1 cellular context compared by ENCODE assay signal in genomic region chr18:54269924-54270844, GRCh38.
TF ChIP-seq lines count a peak whose summit lies in the region.

No MANE protein-coding gene starts in this region.

TF ChIP-seq in K562, 482 proteins besides CTCF, POLR2A, EP300 and RAD21 (continued from another document):
- TF ChIP-seq MGA (IDR thresholded peaks at IDR 0.05) (peak; percentile 61), ZNF133 (CRISPR knock-in tag; IDR thresholded peaks at IDR 0.05) (no peak), ZNF274 (IDR thresholded peaks at IDR 0.05; ENCODE audit: borderline replicate concordance, low read depth, low read length) (no peak), CHCHD3 (CRISPR knock-in tag; IDR thresholded peaks at IDR 0.05) (no peak), ZHX1 (conservative IDR thresholded peaks at IDR 0.05; ENCODE audit: low read length) (no peak), SMAD3 (CRISPR knock-in tag; conservative IDR thresholded peaks at IDR 0.05) (no peak), PCBP2 (IDR thresholded peaks at IDR 0.05; ENCODE audit: low read depth, low read length, poor library complexity, severe bottlenecking) (no peak), HNRNPK (IDR thresholded peaks at IDR 0.05; ENCODE audit: low read depth, low read length, poor library complexity, severe bottlenecking) (no peak), EP400 (IDR thresholded peaks at IDR 0.05) (no peak), BHLHE40 (IDR thresholded peaks at IDR 0.05; ENCODE audit: low read length) (peak; percentile 85), HMGN3 (IDR thresholded peaks at IDR 0.05; ENCODE audit: borderline replicate concordance, extremely low read depth, insufficient read length, low read depth, low read length) (no peak), GTF2E2 (tag; IDR thresholded peaks at IDR 0.05) (no peak; the same call in 1 of the 2 replicates), SAP30 (IDR thresholded peaks at IDR 0.05; ENCODE audit: borderline replicate concordance, insufficient read depth, low read depth, low read length, poor library complexity, severe bottlenecking) (peak; percentile 31), L3MBTL2 (IDR thresholded peaks at IDR 0.05) (peak; percentile 60), RBBP5 (IDR thresholded peaks at IDR 0.05; ENCODE audit: borderline replicate concordance, insufficient read depth, low read length, poor library complexity, severe bottlenecking) (peak; percentile 15), AFF1 (IDR thresholded peaks at IDR 0.05; ENCODE audit: low read depth in 1 of 2, partially characterized antibody in 2 of 2) (no peak)
- TF ChIP-seq, protein P1, sequence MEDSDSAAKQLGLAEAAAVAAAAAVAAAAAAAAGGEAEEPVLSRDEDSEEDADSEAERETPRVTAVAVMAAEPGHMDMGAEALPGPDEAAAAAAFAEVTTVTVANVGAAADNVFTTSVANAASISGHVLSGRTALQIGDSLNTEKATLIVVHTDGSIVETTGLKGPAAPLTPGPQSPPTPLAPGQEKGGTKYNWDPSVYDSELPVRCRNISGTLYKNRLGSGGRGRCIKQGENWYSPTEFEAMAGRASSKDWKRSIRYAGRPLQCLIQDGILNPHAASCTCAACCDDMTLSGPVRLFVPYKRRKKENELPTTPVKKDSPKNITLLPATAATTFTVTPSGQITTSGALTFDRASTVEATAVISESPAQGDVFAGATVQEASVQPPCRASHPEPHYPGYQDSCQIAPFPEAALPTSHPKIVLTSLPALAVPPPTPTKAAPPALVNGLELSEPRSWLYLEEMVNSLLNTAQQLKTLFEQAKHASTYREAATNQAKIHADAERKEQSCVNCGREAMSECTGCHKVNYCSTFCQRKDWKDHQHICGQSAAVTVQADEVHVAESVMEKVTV (CRISPR knock-in tag; IDR thresholded peaks at IDR 0.05): 0 out of 2 replicates have a peak, but pooled peaks have one; percentile 19
- TF ChIP-seq, protein P2, sequence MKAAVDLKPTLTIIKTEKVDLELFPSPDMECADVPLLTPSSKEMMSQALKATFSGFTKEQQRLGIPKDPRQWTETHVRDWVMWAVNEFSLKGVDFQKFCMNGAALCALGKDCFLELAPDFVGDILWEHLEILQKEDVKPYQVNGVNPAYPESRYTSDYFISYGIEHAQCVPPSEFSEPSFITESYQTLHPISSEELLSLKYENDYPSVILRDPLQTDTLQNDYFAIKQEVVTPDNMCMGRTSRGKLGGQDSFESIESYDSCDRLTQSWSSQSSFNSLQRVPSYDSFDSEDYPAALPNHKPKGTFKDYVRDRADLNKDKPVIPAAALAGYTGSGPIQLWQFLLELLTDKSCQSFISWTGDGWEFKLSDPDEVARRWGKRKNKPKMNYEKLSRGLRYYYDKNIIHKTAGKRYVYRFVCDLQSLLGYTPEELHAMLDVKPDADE (conservative IDR thresholded peaks at IDR 0.05; ENCODE audit: control insufficient read depth, low read depth, low read length): no peak
- TF ChIP-seq, protein P3, sequence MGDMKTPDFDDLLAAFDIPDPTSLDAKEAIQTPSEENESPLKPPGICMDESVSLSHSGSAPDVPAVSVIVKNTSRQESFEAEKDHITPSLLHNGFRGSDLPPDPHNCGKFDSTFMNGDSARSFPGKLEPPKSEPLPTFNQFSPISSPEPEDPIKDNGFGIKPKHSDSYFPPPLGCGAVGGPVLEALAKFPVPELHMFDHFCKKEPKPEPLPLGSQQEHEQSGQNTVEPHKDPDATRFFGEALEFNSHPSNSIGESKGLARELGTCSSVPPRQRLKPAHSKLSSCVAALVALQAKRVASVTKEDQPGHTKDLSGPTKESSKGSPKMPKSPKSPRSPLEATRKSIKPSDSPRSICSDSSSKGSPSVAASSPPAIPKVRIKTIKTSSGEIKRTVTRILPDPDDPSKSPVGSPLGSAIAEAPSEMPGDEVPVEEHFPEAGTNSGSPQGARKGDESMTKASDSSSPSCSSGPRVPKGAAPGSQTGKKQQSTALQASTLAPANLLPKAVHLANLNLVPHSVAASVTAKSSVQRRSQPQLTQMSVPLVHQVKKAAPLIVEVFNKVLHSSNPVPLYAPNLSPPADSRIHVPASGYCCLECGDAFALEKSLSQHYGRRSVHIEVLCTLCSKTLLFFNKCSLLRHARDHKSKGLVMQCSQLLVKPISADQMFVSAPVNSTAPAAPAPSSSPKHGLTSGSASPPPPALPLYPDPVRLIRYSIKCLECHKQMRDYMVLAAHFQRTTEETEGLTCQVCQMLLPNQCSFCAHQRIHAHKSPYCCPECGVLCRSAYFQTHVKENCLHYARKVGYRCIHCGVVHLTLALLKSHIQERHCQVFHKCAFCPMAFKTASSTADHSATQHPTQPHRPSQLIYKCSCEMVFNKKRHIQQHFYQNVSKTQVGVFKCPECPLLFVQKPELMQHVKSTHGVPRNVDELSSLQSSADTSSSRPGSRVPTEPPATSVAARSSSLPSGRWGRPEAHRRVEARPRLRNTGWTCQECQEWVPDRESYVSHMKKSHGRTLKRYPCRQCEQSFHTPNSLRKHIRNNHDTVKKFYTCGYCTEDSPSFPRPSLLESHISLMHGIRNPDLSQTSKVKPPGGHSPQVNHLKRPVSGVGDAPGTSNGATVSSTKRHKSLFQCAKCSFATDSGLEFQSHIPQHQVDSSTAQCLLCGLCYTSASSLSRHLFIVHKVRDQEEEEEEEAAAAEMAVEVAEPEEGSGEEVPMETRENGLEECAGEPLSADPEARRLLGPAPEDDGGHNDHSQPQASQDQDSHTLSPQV (IDR thresholded peaks at IDR 0.05): peak; percentile 20; the same call in 1 of the 2 replicates
